In genomic region chr19:15452111-15453047, GRCh38 we compare ENCODE assay signal across 1 cellular context.
A peak's percentile ranks its signal among the peaks of the same experiment; 100 is the strongest.
TF ChIP-seq lines count a peak whose summit lies in the region.

No MANE protein-coding gene starts in this region.

TF ChIP-seq in HepG2, 621 proteins besides CTCF, POLR2A, EP300 and RAD21:
- peak; percentile 96 for TF ChIP-seq ZMYM3 (CRISPR knock-in tag; IDR thresholded peaks at IDR 0.05)
- TF ChIP-seq ZFX (CRISPR knock-in tag; IDR thresholded peaks at IDR 0.05; ENCODE audit: low read depth), result peak; percentile 39; the same call in 1 of the 2 replicates
- no peak for TF ChIP-seq ZNF282 (IDR thresholded peaks at IDR 0.05; ENCODE audit: partially characterized antibody)
- TF ChIP-seq SP1 (IDR thresholded peaks at IDR 0.05), result no peak
- peak; percentile 29; the same call in 1 of the 2 replicates for TF ChIP-seq SP1 (CRISPR knock-in tag; IDR thresholded peaks at IDR 0.05)
- TF ChIP-seq ZNF768 (CRISPR knock-in tag; IDR thresholded peaks at IDR 0.05), result peak; percentile 100
- TF ChIP-seq, protein P1, sequence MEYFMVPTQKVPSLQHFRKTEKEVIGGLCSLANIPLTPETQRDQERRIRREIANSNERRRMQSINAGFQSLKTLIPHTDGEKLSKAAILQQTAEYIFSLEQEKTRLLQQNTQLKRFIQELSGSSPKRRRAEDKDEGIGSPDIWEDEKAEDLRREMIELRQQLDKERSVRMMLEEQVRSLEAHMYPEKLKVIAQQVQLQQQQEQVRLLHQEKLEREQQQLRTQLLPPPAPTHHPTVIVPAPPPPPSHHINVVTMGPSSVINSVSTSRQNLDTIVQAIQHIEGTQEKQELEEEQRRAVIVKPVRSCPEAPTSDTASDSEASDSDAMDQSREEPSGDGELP (IDR thresholded peaks at IDR 0.05; ENCODE audit: borderline replicate concordance, low read depth), result peak; percentile 14; the same call in 1 of the 2 replicates
- TF ChIP-seq PTBP1 (IDR thresholded peaks at IDR 0.05; ENCODE audit: low read depth, low read length, poor library complexity, severe bottlenecking), result peak; percentile 46
- peak; percentile 84 for TF ChIP-seq ZNF121 (CRISPR knock-in tag; IDR thresholded peaks at IDR 0.05)
- TF ChIP-seq, protein P2, sequence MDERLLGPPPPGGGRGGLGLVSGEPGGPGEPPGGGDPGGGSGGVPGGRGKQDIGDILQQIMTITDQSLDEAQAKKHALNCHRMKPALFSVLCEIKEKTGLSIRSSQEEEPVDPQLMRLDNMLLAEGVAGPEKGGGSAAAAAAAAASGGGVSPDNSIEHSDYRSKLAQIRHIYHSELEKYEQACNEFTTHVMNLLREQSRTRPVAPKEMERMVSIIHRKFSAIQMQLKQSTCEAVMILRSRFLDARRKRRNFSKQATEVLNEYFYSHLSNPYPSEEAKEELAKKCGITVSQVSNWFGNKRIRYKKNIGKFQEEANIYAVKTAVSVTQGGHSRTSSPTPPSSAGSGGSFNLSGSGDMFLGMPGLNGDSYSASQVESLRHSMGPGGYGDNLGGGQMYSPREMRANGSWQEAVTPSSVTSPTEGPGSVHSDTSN (CRISPR knock-in tag; IDR thresholded peaks at IDR 0.05), result peak; percentile 81
- no peak for TF ChIP-seq ZNF781 (CRISPR knock-in tag; IDR thresholded peaks at IDR 0.05; ENCODE audit: borderline replicate concordance, not compliant biosample characterization)
- 0 out of 2 replicates have a peak, but pooled peaks have one; percentile 36 for TF ChIP-seq ZBTB38 (CRISPR knock-in tag; IDR thresholded peaks at IDR 0.05)
- TF ChIP-seq TEAD3 (CRISPR knock-in tag; optimal IDR thresholded peaks at IDR 0.05; ENCODE audit: borderline replicate concordance), result peak; percentile 40
- TF ChIP-seq SIN3A (IDR thresholded peaks at IDR 0.05; ENCODE audit: borderline replicate concordance, low read depth, low read length), result no peak
- TF ChIP-seq HOXA5 (CRISPR knock-in tag; IDR thresholded peaks at IDR 0.05), result peak; percentile 90
- TF ChIP-seq MEIS2 (CRISPR knock-in tag; IDR thresholded peaks at IDR 0.05), result peak; percentile 53; the same call in 1 of the 2 replicates
- TF ChIP-seq POGZ (CRISPR knock-in tag; IDR thresholded peaks at IDR 0.05), result no peak
- peak; percentile 32; the same call in 1 of the 2 replicates for TF ChIP-seq TAF1 (CRISPR knock-in tag; IDR thresholded peaks at IDR 0.05)
- TF ChIP-seq CSRNP2 (CRISPR knock-in tag; conservative IDR thresholded peaks at IDR 0.05; ENCODE audit: low read depth), result no peak
- TF ChIP-seq HIVEP1 (CRISPR knock-in tag; IDR thresholded peaks at IDR 0.05), result 0 out of 2 replicates have a peak, but pooled peaks have one; percentile 38
- no peak for TF ChIP-seq GTF3A (CRISPR knock-in tag; conservative IDR thresholded peaks at IDR 0.05)
